In the genomic region with DNA sequence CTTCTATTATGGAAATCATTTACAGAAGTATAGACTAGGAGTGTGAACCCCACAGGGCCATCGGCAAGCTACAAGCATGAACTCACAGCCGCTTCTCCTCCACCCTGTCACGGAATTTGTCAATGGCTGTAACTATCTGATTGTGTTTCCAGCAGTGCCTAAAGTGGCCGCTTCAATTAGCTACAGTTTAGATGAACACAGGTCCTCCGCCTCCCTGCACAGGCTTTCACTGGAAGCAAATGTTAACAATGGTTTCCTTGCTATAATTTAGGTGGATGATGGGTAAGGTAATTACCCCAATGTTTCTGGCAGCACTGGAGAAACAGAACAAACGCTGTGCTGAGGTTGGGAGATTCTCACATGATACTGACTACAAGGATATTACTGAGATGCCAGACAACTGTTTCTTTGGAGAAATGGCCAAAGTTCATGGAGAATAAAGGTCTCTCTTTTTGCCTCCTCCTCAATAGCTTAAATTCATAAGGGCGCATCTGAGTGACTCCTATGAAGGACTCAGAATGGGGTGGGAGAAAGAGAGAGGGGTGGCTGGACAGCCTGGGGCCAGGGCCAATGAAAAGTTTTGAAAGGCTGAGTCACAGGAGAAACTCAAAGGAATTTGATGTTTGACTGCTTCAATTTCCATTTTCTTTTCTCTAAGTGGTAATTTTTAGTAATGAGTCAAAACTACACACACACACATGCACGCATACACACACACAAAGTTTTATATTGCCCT, we compare ENCODE assay signal across 8 cellular contexts.
DNase-seq lines count a peak whose midpoint lies in the region; ATAC-seq and TF ChIP-seq lines count a peak whose summit lies in the region.

No MANE protein-coding gene starts in this region.

- no peak overlapping the region for H3K4me3 ChIP-seq in HUES48 (ENCODE audit: low read depth, low read length)
- H3K4me3 ChIP-seq in tibial artery = no peak overlapping the region

- peaks cover 34% of the 10 kb centered on the region for H3K4me1 Mint-ChIP-seq in chondrocyte (ENCODE audit: low read depth)

- DNase-seq in chondrocyte (ENCODE audit: low spot score) (no peak), kidney glomerular epithelial cell (lab: John Stamatoyannopoulos, UW) (peak; percentile 81), tibial artery (no peak)
- DNase-seq in effector CD8-positive, alpha-beta T cell (lab: John Stamatoyannopoulos, UW) = no peak
- no peak for DNase-seq in activated naive CD4-positive, alpha-beta T cell (lab: John Stamatoyannopoulos, UW)

- no peak overlapping the region for H3K9ac ChIP-seq in HUES48 (ENCODE audit: low read depth, low read length)

- H3K27me3 ChIP-seq in HUES48 (ENCODE audit: control insufficient read depth, insufficient read depth, low read length) (no peaks in the 10 kb centered on the region), tibial artery (no peaks in the 10 kb centered on the region)

- H3K36me3 Mint-ChIP-seq in chondrocyte (ENCODE audit: low read depth) = peaks cover 11% of the 10 kb centered on the region

- TF ChIP-seq CTCF in chondrocyte (IDR thresholded peaks at IDR 0.05) (no peak), tibial artery (IDR thresholded peaks at IDR 0.05) (no peak)

- peak overlapping the region; percentile 38 for H3K4me3 Mint-ChIP-seq in chondrocyte (ENCODE audit: unreplicated experiment)

- peaks cover 5% of the 10 kb centered on the region; the same call in 1 of the 2 replicates for H3K36me3 ChIP-seq in HUES48 (ENCODE audit: control insufficient read depth, insufficient read depth, low read length)
- H3K36me3 ChIP-seq in tibial artery = peaks cover 35 to 42% (median 37%) of the 10 kb centered on the region in 3 donors

- H3K9me3 ChIP-seq in HUES48 (ENCODE audit: control insufficient read depth, insufficient read depth, low read length) = no peaks in the 10 kb centered on the region
- H3K9me3 ChIP-seq in tibial artery = no peaks in the 10 kb centered on the region

- no peaks in the 10 kb centered on the region for H3K27me3 Mint-ChIP-seq in chondrocyte (ENCODE audit: low read depth)

- H3K27ac Mint-ChIP-seq in chondrocyte (ENCODE audit: unreplicated experiment) = peak overlapping the region; percentile 92

- H3K4me1 ChIP-seq in HUES48 (ENCODE audit: control insufficient read depth, insufficient read depth, low read length) = peaks cover 20% of the 10 kb centered on the region
- peaks cover 0 to 48% (median 18%) of the 10 kb centered on the region in 4 donors for H3K4me1 ChIP-seq in tibial artery

- intact Hi-C loops in tibial artery (cut with DNase I; ENCODE audit: low total_unique reads) = no loop called here

- ATAC-seq in HG03175 (IDR thresholded peaks at IDR 0.05; ENCODE audit: unreplicated experiment) (no peak), GM21515 (IDR thresholded peaks at IDR 0.05; ENCODE audit: unreplicated experiment) (no peak)

- no peaks in the 10 kb centered on the region for H3K9me3 Mint-ChIP-seq in chondrocyte (ENCODE audit: low read depth)

- H3K27ac ChIP-seq in HUES48 (ENCODE audit: low read depth, low read length) (peak overlapping the region; percentile 81), tibial artery (peak overlapping the region; percentile 23 to 61)
